ENCODE assay signal across 14 cellular contexts in genomic region chr3:61078016-61078415, GRCh38.
A peak's percentile ranks its signal among the peaks of the same experiment; 100 is the strongest.
DNase-seq lines count a peak whose midpoint lies in the region; ATAC-seq and TF ChIP-seq lines count a peak whose summit lies in the region.
"Had no signal": no experiment of that assay in that cellular context is flagged by ENCODE, and none has a peak within 500 bp of the region (broad histone marks: within the 10 kb centered on the region; RNA-seq: fewer than 3 reads in every experiment).

No MANE protein-coding gene starts in this region.

- H3K27ac Mint-ChIP-seq in WTC11 (peak overlapping the region; percentile 51; the same call in 1 of the 2 replicates), neural progenitor cell (no peak overlapping the region)
- H3K27ac Mint-ChIP-seq: B cell; CD4-positive, alpha-beta memory T cell had no signal

- peak overlapping the region; percentile 38 for H3K4me3 ChIP-seq in endocrine pancreas (ENCODE audit: control insufficient read depth, insufficient read depth, low read length)
- H3K4me3 ChIP-seq in neural progenitor cell = no peak overlapping the region
- H3K4me3 ChIP-seq in effector memory CD4-positive, alpha-beta T cell (ENCODE audit: insufficient read depth, low read depth, low read length, poor library complexity, severe bottlenecking) = no peak overlapping the region
- no peak overlapping the region for H3K4me3 ChIP-seq in left lung
- H3K4me3 ChIP-seq: HAP-1 had no signal

- H3K36me3 ChIP-seq in endocrine pancreas (ENCODE audit: control insufficient read depth, insufficient read depth, low read length) = no peaks in the 10 kb centered on the region
- H3K36me3 ChIP-seq in neural progenitor cell = no peaks in the 10 kb centered on the region
- no peaks in the 10 kb centered on the region for H3K36me3 ChIP-seq in effector memory CD4-positive, alpha-beta T cell (ENCODE audit: control insufficient read depth, insufficient read depth, low read length)
- no peaks in the 10 kb centered on the region for H3K36me3 ChIP-seq in left lung
- H3K36me3 ChIP-seq: HAP-1 had no signal

- intact Hi-C loops in left lung (cut with DNase I) = no loop called here

- TF ChIP-seq CTCF in WTC11 (IDR thresholded peaks at IDR 0.05) (no peak), neural progenitor cell (IDR thresholded peaks at IDR 0.05) (no peak), GM10266 (IDR thresholded peaks at IDR 0.05; ENCODE audit: control insufficient read depth, insufficient read depth, low read depth, missing control alignments) (no peak), left lung (IDR thresholded peaks at IDR 0.05) (no peak)

- POLR2A ChIA-PET in WTC11 (lab: Charles Lee) = no interaction called here

- H3K79me2 ChIP-seq in neural progenitor cell (ENCODE audit: low read depth) = no peaks in the 10 kb centered on the region

- H3K4me2 ChIP-seq in neural progenitor cell = no peak overlapping the region

- H3K9me3 ChIP-seq in endocrine pancreas (ENCODE audit: control insufficient read depth, low read length) (no peaks in the 10 kb centered on the region), neural progenitor cell (ENCODE audit: low read depth) (no peaks in the 10 kb centered on the region), left lung (peaks cover 0 to 2% of the 10 kb centered on the region in 2 donors)
- no peaks in the 10 kb centered on the region for H3K9me3 ChIP-seq in effector memory CD4-positive, alpha-beta T cell (ENCODE audit: control insufficient read depth, low read length)
- H3K9me3 ChIP-seq: HAP-1 had no signal

- H3K27me3 Mint-ChIP-seq in WTC11 (ENCODE audit: low read depth) (no peaks in the 10 kb centered on the region), neural progenitor cell (ENCODE audit: insufficient read depth, low read depth) (peaks cover 2% of the 10 kb centered on the region)
- H3K27me3 Mint-ChIP-seq: B cell; CD4-positive, alpha-beta memory T cell had no signal

- no peaks in the 10 kb centered on the region for H3K9me3 Mint-ChIP-seq in WTC11
- H3K9me3 Mint-ChIP-seq in neural progenitor cell = peaks cover 2% of the 10 kb centered on the region

- H3K4me3 Mint-ChIP-seq in WTC11 (no peak overlapping the region), neural progenitor cell (no peak overlapping the region)
- H3K4me3 Mint-ChIP-seq: B cell; CD4-positive, alpha-beta memory T cell had no signal

- no peaks in the 10 kb centered on the region for H3K36me3 Mint-ChIP-seq in WTC11
- no peaks in the 10 kb centered on the region for H3K36me3 Mint-ChIP-seq in neural progenitor cell
- H3K36me3 Mint-ChIP-seq: CD4-positive, alpha-beta memory T cell had no signal

- peak overlapping the region; percentile 29 for H2AFZ ChIP-seq in neural progenitor cell (replicated peaks)

- DNase-seq in WTC11 (ENCODE audit: low spot score) (no peak), neural progenitor cell (ENCODE audit: low spot score) (peak; percentile 7), GM10266 (ENCODE audit: extremely low spot score) (no peak), left lung (no peak)
- DNase-seq in effector memory CD4-positive, alpha-beta T cell = no peak
- DNase-seq: CD4-positive, alpha-beta memory T cell; DMS79; EL had no signal

- no peaks in the 10 kb centered on the region for H4K20me1 ChIP-seq in neural progenitor cell (ENCODE audit: low read depth)

- CTCF ChIA-PET in WTC11 (lab: Charles Lee) = no interaction called here

- ATAC-seq in WTC11 (no peak), GM21825 (IDR thresholded peaks at IDR 0.05; ENCODE audit: unreplicated experiment) (no peak), left lung (no peak)
- ATAC-seq: HepG2 had no signal

- H3F3A ChIP-seq in neural progenitor cell (ENCODE audit: low read depth) = peaks cover 35% of the 10 kb centered on the region

- no peaks in the 10 kb centered on the region for H3K27me3 ChIP-seq in endocrine pancreas (ENCODE audit: control insufficient read depth, insufficient read depth, low read length)
- no peaks in the 10 kb centered on the region for H3K27me3 ChIP-seq in neural progenitor cell
- no peaks in the 10 kb centered on the region for H3K27me3 ChIP-seq in effector memory CD4-positive, alpha-beta T cell (replicated peaks; ENCODE audit: control insufficient read depth, insufficient read depth, low read length, poor library complexity, severe bottlenecking)
- no peaks in the 10 kb centered on the region for H3K27me3 ChIP-seq in left lung

- no peaks in the 10 kb centered on the region for H3K4me1 ChIP-seq in endocrine pancreas (ENCODE audit: control insufficient read depth, insufficient read depth, low read length)
- H3K4me1 ChIP-seq in neural progenitor cell = peaks cover 55% of the 10 kb centered on the region
- H3K4me1 ChIP-seq in effector memory CD4-positive, alpha-beta T cell (ENCODE audit: control insufficient read depth, insufficient read depth, low read length, poor library complexity, severe bottlenecking) = no peaks in the 10 kb centered on the region
- no peaks in the 10 kb centered on the region for H3K4me1 ChIP-seq in left lung
- H3K4me1 ChIP-seq: HAP-1 had no signal

- H3K9ac ChIP-seq in endocrine pancreas (ENCODE audit: control insufficient read depth, insufficient read depth, low read length) (no peak overlapping the region), neural progenitor cell (no peak overlapping the region)

- H3K4me1 Mint-ChIP-seq in WTC11 (peaks cover 34% of the 10 kb centered on the region), neural progenitor cell (peaks cover 54% of the 10 kb centered on the region)
- H3K4me1 Mint-ChIP-seq: B cell; CD4-positive, alpha-beta memory T cell had no signal

- H3K27ac ChIP-seq in neural progenitor cell = peak overlapping the region; percentile 10
- H3K27ac ChIP-seq in effector memory CD4-positive, alpha-beta T cell (ENCODE audit: insufficient read depth, low read length, poor library complexity, severe bottlenecking) = no peak overlapping the region
- no peak overlapping the region for H3K27ac ChIP-seq in left lung
- H3K27ac ChIP-seq: C4-2B had no signal

TF ChIP-seq in WTC11, 78 proteins besides CTCF, POLR2A, EP300 and RAD21:
- no peak for TF ChIP-seq ZBTB43 (CRISPR knock-in tag; IDR thresholded peaks at IDR 0.05)
